Comparison of ENCODE assay signal across 8 cellular contexts in genomic region chr16:67542464-67542863, GRCh38. TPM values are rescaled to one million over a fixed set of nuclear protein-coding genes. Genes with fewer than 3 reads are reported as not detected.
A peak's percentile ranks its signal among the peaks of the same experiment; 100 is the strongest.
DNase-seq lines count a peak whose midpoint lies in the region; ATAC-seq, FAIRE-seq and TF ChIP-seq lines count a peak whose summit lies in the region.

No MANE protein-coding gene starts in this region.

- H4K20me1 ChIP-seq in HepG2 (ENCODE audit: insufficient read depth, low read length) = peaks cover 8% of the 10 kb centered on the region; the same call in 1 of the 2 replicates

- CTCF ChIA-PET in HEK293 (lab: Yijun Ruan, JAX) = interaction anchor here (0.6 to 4.4 kb wide), 3 partner anchors 21 to 274 kb away, joined by 4 to 27 read pairs (median 4); no protein-coding TSS in a partner anchor
- CTCF ChIA-PET in HepG2 (lab: Yijun Ruan, JAX; ENCODE audit: low intra/inter-chr PET ratio, low total read pairs) = interaction anchor here (3.5 kb wide), 1 partner anchor 21 kb away, joined by 22 read pairs; no protein-coding TSS in a partner anchor

- TF ChIP-seq EP300 in HepG2 (IDR thresholded peaks at IDR 0.05; ENCODE audit: low read depth in 2 of 2, low read length in 2 of 2) (no peak), HepG2 (CRISPR knock-in tag; IDR thresholded peaks at IDR 0.05; ENCODE audit: borderline replicate concordance) (no peak), transverse colon (IDR thresholded peaks at IDR 0.05; ENCODE audit: low read depth) (no peak)

- FAIRE-seq in HepG2 (lab: Jason Lieb, UNC) = no peak

- ATAC-seq in SK-N-SH treated with all-trans-retinoic acid at 6 μM for 48 hours (peak; percentile 69), HepG2 (no peak)

- BruUV-seq in HepG2 (replicated peaks; lab: Mats Ljungman, UMichigan) = no TSS peak

- DNase-seq in BE2C (peak; percentile 83), HepG2 (ENCODE audit: low spot score) (no peak), transverse colon (peak; percentile 55), NCI-H748 treated with DMSO at 0.1 percent for 48 hours (lab: John Stamatoyannopoulos, UW) (no peak), prostate gland (ENCODE audit: low spot score) (no peak)

- H3K4me2 ChIP-seq in HepG2 (ENCODE audit: low read depth, low read length) = no peak overlapping the region

- POLR2A ChIA-PET in HEK293 (lab: Yijun Ruan, JAX) = no interaction called here
- POLR2A ChIA-PET in HepG2 (lab: Yijun Ruan, JAX) = no interaction called here

- H3K36me3 ChIP-seq in BE2C (peaks cover 33% of the 10 kb centered on the region), HEK293 (ENCODE audit: control insufficient read depth in 2 of 2, insufficient read depth in 1 of 2, low read length in 2 of 2) (peaks cover 0 to 82% of the 10 kb centered on the region in 2 experiments; a peak in 2 of 3 replicates), HepG2 (replicated peaks in 1 of 2; ENCODE audit: control insufficient read depth in 1 of 2, insufficient read depth in 2 of 2, low read length in 2 of 2) (peaks cover 15 to 28% of the 10 kb centered on the region in 2 experiments; a peak in 4 of 5 replicates), transverse colon (no peaks in the 10 kb centered on the region), prostate gland (peaks cover 0 to 15% of the 10 kb centered on the region in 2 donors)

- H2AFZ ChIP-seq in HepG2 (ENCODE audit: low read length) = no peak overlapping the region

- H3K36me3 Mint-ChIP-seq in activated naive CD8-positive, alpha-beta T cell = no peaks in the 10 kb centered on the region

- no peaks in the 10 kb centered on the region for H3K27me3 Mint-ChIP-seq in activated naive CD8-positive, alpha-beta T cell

- intact Hi-C loops in HepG2 (cut with micrococcal nuclease; ENCODE audit: unreplicated experiment) (no loop called here), transverse colon (cut with DNase I; ENCODE audit: low total_unique reads) (no loop called here), prostate gland (cut with DNase I) (no loop called here)

- no peak overlapping the region for H3K27ac ChIP-seq in HEK293 (ENCODE audit: extremely low read depth, low read depth, low read length)
- H3K27ac ChIP-seq in HepG2 (ENCODE audit: extremely low read length, insufficient read depth, low read length) = no peak overlapping the region
- no peak overlapping the region for H3K27ac ChIP-seq in transverse colon
- H3K27ac ChIP-seq in prostate gland = no peak overlapping the region

- H3K4me3 Mint-ChIP-seq in activated naive CD8-positive, alpha-beta T cell = no peak overlapping the region

- TF ChIP-seq RAD21 in HepG2 (CRISPR knock-in tag; IDR thresholded peaks at IDR 0.05) = no peak

- H3K9me3 Mint-ChIP-seq in activated naive CD8-positive, alpha-beta T cell (ENCODE audit: low read depth) = no peaks in the 10 kb centered on the region

- no peak overlapping the region for H3K9ac ChIP-seq in HepG2 (ENCODE audit: insufficient read depth, low read depth, low read length)

- peaks cover 33% of the 10 kb centered on the region for H3K4me1 Mint-ChIP-seq in activated naive CD8-positive, alpha-beta T cell (ENCODE audit: low read depth)

- peaks cover 4% of the 10 kb centered on the region; the same call in 1 of the 2 replicates for H3K4me1 ChIP-seq in BE2C
- H3K4me1 ChIP-seq in HEK293 (ENCODE audit: control insufficient read depth, insufficient read depth, low read length) = no peaks in the 10 kb centered on the region; the same call in 1 of the 2 replicates
- peaks cover 20% of the 10 kb centered on the region for H3K4me1 ChIP-seq in HepG2 (ENCODE audit: insufficient read depth, low read length)
- peaks cover 18 to 29% (median 27%) of the 10 kb centered on the region in 4 donors for H3K4me1 ChIP-seq in transverse colon
- no peaks in the 10 kb centered on the region for H3K4me1 ChIP-seq in prostate gland (replicated peaks)

- H3K4me3 ChIP-seq in BE2C (ENCODE audit: low read depth, low read length) (no peak overlapping the region), HEK293 (ENCODE audit: low read depth, low read length) (no peak overlapping the region), HepG2 (replicated peaks in 1 of 3; ENCODE audit: insufficient read depth in 1 of 3, low read depth in 2 of 3, low read length in 3 of 3) (no peak overlapping the region), transverse colon (no peak overlapping the region), prostate gland (no peak overlapping the region)

- in situ Hi-C loops in HepG2 (cut with HindIII; ENCODE audit: extremely low pct_ligation_motif_present, low pct_unique_long_range_greater_than_20kb) = no loop called here
- in situ Hi-C loops in transverse colon (cut with MboI; ENCODE audit: low pct_ligation_motif_present in 1 of 4, low pct_unique_long_range_greater_than_20kb in 1 of 4, low sequenced_read_pairs in 3 of 4) = no loop called here

- peak overlapping the region; percentile 58 for H3K27ac Mint-ChIP-seq in activated naive CD8-positive, alpha-beta T cell

- no peaks in the 10 kb centered on the region for H3K79me2 ChIP-seq in HepG2 (ENCODE audit: insufficient read depth, low read length)

- TF ChIP-seq POLR2A in HepG2 (IDR thresholded peaks at IDR 0.05; ENCODE audit: insufficient read depth in 1 of 2, low read depth in 2 of 2, low read length in 2 of 2) (no peak), transverse colon (IDR thresholded peaks at IDR 0.05) (no peak), prostate gland (IDR thresholded peaks at IDR 0.05) (no peak)

- TF ChIP-seq CTCF in BE2C (IDR thresholded peaks at IDR 0.05; ENCODE audit: low read depth, low read length) = no peak
- no peak for TF ChIP-seq CTCF in HEK293 (tag by site-specific recombination; IDR thresholded peaks at IDR 0.05)
- TF ChIP-seq CTCF in HepG2 (CRISPR knock-in tag; IDR thresholded peaks at IDR 0.05) = no peak
- TF ChIP-seq CTCF in transverse colon (IDR thresholded peaks at IDR 0.05) = no peak
- no peak for TF ChIP-seq CTCF in prostate gland (IDR thresholded peaks at IDR 0.05)

- no peaks in the 10 kb centered on the region for H3K27me3 ChIP-seq in BE2C
- no peaks in the 10 kb centered on the region for H3K27me3 ChIP-seq in HepG2 (ENCODE audit: control insufficient read depth in 1 of 2, insufficient read depth in 2 of 2, low read length in 2 of 2)
- H3K27me3 ChIP-seq in transverse colon = peaks cover 5% of the 10 kb centered on the region
- H3K27me3 ChIP-seq in prostate gland (replicated peaks; ENCODE audit: insufficient read depth) = no peaks in the 10 kb centered on the region

- H3K9me3 ChIP-seq in BE2C (no peaks in the 10 kb centered on the region), HEK293 (ENCODE audit: control insufficient read depth, insufficient read depth, low read depth, low read length) (no peaks in the 10 kb centered on the region), HepG2 (ENCODE audit: low read length) (no peaks in the 10 kb centered on the region), transverse colon (no peaks in the 10 kb centered on the region), prostate gland (no peaks in the 10 kb centered on the region)

RNA-seq across cellular contexts. Expression of gene RIPOR1, which starts 13.8 kb away (rescaled TPM):
- polyA plus RNA-seq in BE2C (2012; ENCODE audit: insufficient read depth, insufficient read length, low read depth) = 68.5 TPM
- 4.6 and 11.2 TPM in 2 replicates for total RNA-seq in HepG2 (2016; rRNA removed; fragmentation: Illumina TruSeq; extraction: Trizol)
- 3.4 and 4.7 TPM in 2 replicates for total RNA-seq in HepG2 (2016; cell fraction: cytosol; rRNA removed; fragmentation: Illumina TruSeq; extraction: Trizol; ENCODE audit: low read depth)
- 3.9 and 9.6 TPM in 2 replicates for total RNA-seq in HepG2 (2016; cell fraction: insoluble cytoplasmic fraction; rRNA removed; fragmentation: Illumina TruSeq; extraction: Trizol)
- total RNA-seq in HepG2 (2016; cell fraction: membrane; rRNA removed; fragmentation: Illumina TruSeq; extraction: Trizol) = 8.9 and 11.8 TPM in 2 replicates
- 12.3 and 18.6 TPM in 2 replicates for total RNA-seq in HepG2 (2016; cell fraction: nucleus; rRNA removed; fragmentation: Illumina TruSeq; extraction: Trizol)
- polyA plus RNA-seq in HepG2 (2011; rRNA removed) = 5.7 and 8.1 TPM in 2 replicates
- 2.4 and 3.4 TPM in 2 replicates for polyA plus RNA-seq in HepG2 (2011; cell fraction: cytosol; rRNA removed)
- 40.0 and 43.3 TPM in 2 replicates for polyA plus RNA-seq in HepG2 (2011; cell fraction: nucleus; rRNA removed)
- polyA plus RNA-seq in HepG2 (2012) = 16.0 and 16.5 TPM in 2 replicates
- 1.9 and 2.2 TPM in 2 replicates for polyA plus RNA-seq in HepG2 (2016; cell fraction: cytosol; fragmentation: Illumina TruSeq; extraction: Trizol; ENCODE audit: low read depth)
- 7.7 and 13.5 TPM in 2 replicates for polyA plus RNA-seq in HepG2 (2016; cell fraction: insoluble cytoplasmic fraction; fragmentation: Illumina TruSeq; extraction: Trizol; ENCODE audit: low read depth)
- polyA plus RNA-seq in HepG2 (2016; cell fraction: membrane; fragmentation: Illumina TruSeq; extraction: Trizol; ENCODE audit: low read depth) = 5.9 and 6.9 TPM in 2 replicates
- polyA plus RNA-seq in HepG2 (2016; cell fraction: nucleus; fragmentation: Illumina TruSeq; extraction: Trizol; ENCODE audit: insufficient read depth, low read depth) = 26.9 and 30.6 TPM in 2 replicates
- 7.9 and 21.6 TPM in 2 replicates for polyA minus RNA-seq in HepG2 (2011; rRNA and poly(A)+ RNA removed; ENCODE audit: low replicate concordance)
- polyA minus RNA-seq in HepG2 (2011; cell fraction: cytosol; rRNA and poly(A)+ RNA removed) = 6.8 and 12.0 TPM in 2 replicates
- 11.6 and 18.2 TPM in 2 replicates for polyA minus RNA-seq in HepG2 (2011; cell fraction: nucleus; rRNA and poly(A)+ RNA removed)
- 100 to 1,000 TPM in 1 of 4 donors, 10 to 100 TPM in 3; 11.2 to 141 (median 24.1) TPM for total RNA-seq in transverse colon
- 100 to 1,000 TPM in 1 of 2 donors, 10 to 100 TPM in 1; 32.5 to 121 TPM for total RNA-seq in prostate gland

RNA-seq across cellular contexts. Expression of gene CTCF, which starts 19.9 kb away (rescaled TPM):
- polyA plus RNA-seq in BE2C (2012; ENCODE audit: insufficient read depth, insufficient read length, low read depth) = 76.9 TPM
- total RNA-seq in HepG2 (2016; rRNA removed; fragmentation: Illumina TruSeq; extraction: Trizol) (37.5 and 59.3 TPM in 2 replicates), transverse colon (10 to 100 TPM; 40.0 to 46.8 (median 41.9) TPM), prostate gland (10 to 100 TPM; 39.9 to 48.9 TPM)
- 34.6 and 44.2 TPM in 2 replicates for total RNA-seq in HepG2 (2016; cell fraction: cytosol; rRNA removed; fragmentation: Illumina TruSeq; extraction: Trizol; ENCODE audit: low read depth)
- 39.6 and 55.1 TPM in 2 replicates for total RNA-seq in HepG2 (2016; cell fraction: insoluble cytoplasmic fraction; rRNA removed; fragmentation: Illumina TruSeq; extraction: Trizol)
- total RNA-seq in HepG2 (2016; cell fraction: membrane; rRNA removed; fragmentation: Illumina TruSeq; extraction: Trizol) = 33.3 and 34.7 TPM in 2 replicates
- 29.9 and 36.5 TPM in 2 replicates for total RNA-seq in HepG2 (2016; cell fraction: nucleus; rRNA removed; fragmentation: Illumina TruSeq; extraction: Trizol)
- 19.5 and 20.8 TPM in 2 replicates for polyA plus RNA-seq in HepG2 (2011; rRNA removed)
- 13.7 and 18.2 TPM in 2 replicates for polyA plus RNA-seq in HepG2 (2011; cell fraction: cytosol; rRNA removed)
- 11.7 and 14.3 TPM in 2 replicates for polyA plus RNA-seq in HepG2 (2011; cell fraction: nucleus; rRNA removed)
- polyA plus RNA-seq in HepG2 (2012) = 30.2 and 31.1 TPM in 2 replicates
- 4.1 and 4.9 TPM in 2 replicates for polyA plus RNA-seq in HepG2 (2016; cell fraction: cytosol; fragmentation: Illumina TruSeq; extraction: Trizol; ENCODE audit: low read depth)
- 70.3 and 81.8 TPM in 2 replicates for polyA plus RNA-seq in HepG2 (2016; cell fraction: insoluble cytoplasmic fraction; fragmentation: Illumina TruSeq; extraction: Trizol; ENCODE audit: low read depth)
- polyA plus RNA-seq in HepG2 (2016; cell fraction: membrane; fragmentation: Illumina TruSeq; extraction: Trizol; ENCODE audit: low read depth) = 17.1 and 17.9 TPM in 2 replicates
- 63.9 and 64.9 TPM in 2 replicates for polyA plus RNA-seq in HepG2 (2016; cell fraction: nucleus; fragmentation: Illumina TruSeq; extraction: Trizol; ENCODE audit: insufficient read depth, low read depth)
- 21.8 and 43.8 TPM in 2 replicates for polyA minus RNA-seq in HepG2 (2011; rRNA and poly(A)+ RNA removed; ENCODE audit: low replicate concordance)
- 20.8 and 21.5 TPM in 2 replicates for polyA minus RNA-seq in HepG2 (2011; cell fraction: cytosol; rRNA and poly(A)+ RNA removed)
- polyA minus RNA-seq in HepG2 (2011; cell fraction: nucleus; rRNA and poly(A)+ RNA removed) = 17.9 and 26.4 TPM in 2 replicates

RNA-seq across cellular contexts. Expression of gene AGRP, which starts 59.1 kb away (rescaled TPM):
- polyA plus RNA-seq in BE2C (2012; ENCODE audit: insufficient read depth, insufficient read length, low read depth) = 2.0 TPM
- total RNA-seq in HepG2 (2016; rRNA removed; fragmentation: Illumina TruSeq; extraction: Trizol) (not detected in 2 replicates), transverse colon (not detected), prostate gland (1 to 10 TPM in 1 of 2 donors, not detected in 1; 1.5 TPM)
- not detected in 2 replicates for total RNA-seq in HepG2 (2016; cell fraction: cytosol; rRNA removed; fragmentation: Illumina TruSeq; extraction: Trizol; ENCODE audit: low read depth)
- total RNA-seq in HepG2 (2016; cell fraction: insoluble cytoplasmic fraction; rRNA removed; fragmentation: Illumina TruSeq; extraction: Trizol) = not detected in 2 replicates
- total RNA-seq in HepG2 (2016; cell fraction: membrane; rRNA removed; fragmentation: Illumina TruSeq; extraction: Trizol) = 0.28 TPM in 1 of 2 replicates, not detected in the other
- total RNA-seq in HepG2 (2016; cell fraction: nucleus; rRNA removed; fragmentation: Illumina TruSeq; extraction: Trizol) = not detected in 2 replicates
- not detected in 2 replicates for polyA plus RNA-seq in HepG2 (2011; rRNA removed)
- polyA plus RNA-seq in HepG2 (2011; cell fraction: cytosol; rRNA removed) = 0.34 TPM in 1 of 2 replicates, not detected in the other
- not detected in 2 replicates for polyA plus RNA-seq in HepG2 (2011; cell fraction: nucleus; rRNA removed)
- polyA plus RNA-seq in HepG2 (2012) = 0.75 TPM in 1 of 2 replicates, not detected in the other
- polyA plus RNA-seq in HepG2 (2016; cell fraction: cytosol; fragmentation: Illumina TruSeq; extraction: Trizol; ENCODE audit: low read depth) = not detected in 2 replicates
- not detected in 2 replicates for polyA plus RNA-seq in HepG2 (2016; cell fraction: insoluble cytoplasmic fraction; fragmentation: Illumina TruSeq; extraction: Trizol; ENCODE audit: low read depth)
- polyA plus RNA-seq in HepG2 (2016; cell fraction: membrane; fragmentation: Illumina TruSeq; extraction: Trizol; ENCODE audit: low read depth) = not detected in 2 replicates
- polyA plus RNA-seq in HepG2 (2016; cell fraction: nucleus; fragmentation: Illumina TruSeq; extraction: Trizol; ENCODE audit: insufficient read depth, low read depth) = not detected in 2 replicates
- not detected in 2 replicates for polyA minus RNA-seq in HepG2 (2011; rRNA and poly(A)+ RNA removed; ENCODE audit: low replicate concordance)
- not detected in 2 replicates for polyA minus RNA-seq in HepG2 (2011; cell fraction: cytosol; rRNA and poly(A)+ RNA removed)
- not detected in 2 replicates for polyA minus RNA-seq in HepG2 (2011; cell fraction: nucleus; rRNA and poly(A)+ RNA removed)

Comparison
In these comparisons a context has a peak if more than half of its experiments do, and no peak if none do; other contexts are left out.
1. DNase-seq: peak in BE2C (single experiment) and transverse colon (single experiment); none in HepG2 (single experiment), NCI-H748 treated with DMSO at 0.1 percent for 48 hours (single experiment) and prostate gland (single experiment).